Comparison of ENCODE assay signal across 9 cellular contexts in the genomic region with DNA sequence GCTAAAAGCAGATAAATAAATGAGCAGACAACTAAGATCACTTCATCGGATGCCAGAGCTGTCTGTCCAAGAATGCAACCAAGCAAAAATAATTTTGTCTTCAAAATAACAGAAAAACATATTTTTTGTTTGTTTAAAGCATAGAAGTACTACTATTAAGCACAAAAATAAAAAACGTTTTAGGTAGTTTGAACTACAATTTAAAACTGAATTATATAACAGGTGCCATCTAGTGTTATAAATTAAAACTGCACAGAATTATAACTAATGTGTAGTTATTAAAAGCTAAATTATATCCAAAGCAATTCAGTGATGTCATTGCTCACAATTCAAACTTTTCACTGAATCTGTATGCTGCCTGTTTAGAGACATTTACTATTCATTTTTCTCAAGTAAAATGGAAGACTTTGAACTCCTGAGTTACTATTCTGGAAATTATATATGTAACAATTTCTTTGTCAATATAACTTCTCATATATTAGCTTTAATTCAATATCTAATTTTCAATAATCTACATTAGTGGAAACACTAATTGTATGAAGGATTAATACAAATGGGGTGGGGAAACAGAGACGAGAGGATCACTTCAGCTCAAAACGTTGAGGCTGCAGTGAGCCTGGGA. TPM values are rescaled to one million over a fixed set of nuclear protein-coding genes. Genes with fewer than 3 reads are reported as not detected.
DNase-seq lines count a peak whose midpoint lies in the region; ATAC-seq and TF ChIP-seq lines count a peak whose summit lies in the region.
"Had no signal": no experiment of that assay in that cellular context is flagged by ENCODE, and none has a peak within 500 bp of the region (broad histone marks: within the 10 kb centered on the region; RNA-seq: fewer than 3 reads in every experiment).

No MANE protein-coding gene starts in this region.

- H3K9me3 ChIP-seq in adipocyte (ENCODE audit: control insufficient read depth, low read length) (no peaks in the 10 kb centered on the region), left lung (no peaks in the 10 kb centered on the region)

- ATAC-seq in left lung = peak; percentile 49
- no peak for ATAC-seq in HG03039 (IDR thresholded peaks at IDR 0.05; ENCODE audit: unreplicated experiment)
- no peak for ATAC-seq in sciatic nerve

- H3K4me1 ChIP-seq in adipocyte (ENCODE audit: control insufficient read depth, insufficient read depth, low read length) = peaks cover 11% of the 10 kb centered on the region
- peaks cover 0 to 17% of the 10 kb centered on the region in 2 donors for H3K4me1 ChIP-seq in left lung

- intact Hi-C loops in left lung (cut with DNase I) (loop anchor here in 1 of 2 donors (5.0 kb wide), 1 partner anchor 225 kb away; no protein-coding TSS in a partner anchor), sciatic nerve (cut with DNase I) (no loop called here)

- H3K4me3 ChIP-seq in AG10803 (ENCODE audit: low read length) (no peak overlapping the region), adipocyte (ENCODE audit: low read length) (no peak overlapping the region), left lung (no peak overlapping the region)

- peak overlapping the region in 1 of 2 donors; percentile 60 for H3K27ac ChIP-seq in left lung

- peak; percentile 55 for TF ChIP-seq CTCF in AG10803 (conservative IDR thresholded peaks at IDR 0.05; ENCODE audit: low read length)
- peak; percentile 37 to 48 for TF ChIP-seq CTCF in left lung (IDR thresholded peaks at IDR 0.05)

- DNase-seq in AG10803 (ENCODE audit: low read depth) (peak; percentile 24), HT-29 (ENCODE audit: low spot score) (peak; percentile 41), adipocyte (ENCODE audit: low read depth) (peak; percentile 73), left lung (no peak), sciatic nerve (ENCODE audit: low spot score) (no peak), GM19240 (ENCODE audit: insufficient read length, low spot score) (no peak)
- no peak for DNase-seq in activated CD4-positive, alpha-beta T cell treated with anti-CD3 and anti-CD28 coated beads for 4 hours

- H3K27me3 ChIP-seq in adipocyte (replicated peaks; ENCODE audit: control insufficient read depth, insufficient read depth, low read length) = no peaks in the 10 kb centered on the region
- no peaks in the 10 kb centered on the region for H3K27me3 ChIP-seq in left lung

- peaks cover 39% of the 10 kb centered on the region for H3K36me3 ChIP-seq in adipocyte (ENCODE audit: control insufficient read depth, insufficient read depth, low read length, severe bottlenecking)
- peaks cover 0 to 53% of the 10 kb centered on the region in 2 donors for H3K36me3 ChIP-seq in left lung

- H3K9ac ChIP-seq in adipocyte (ENCODE audit: low read length) = no peak overlapping the region

RNA-seq across cellular contexts. Expression of a gene that starts 29.5 kb away (rescaled TPM):
- total RNA-seq in HT-29 (2014; rRNA removed; shearing (Covaris generic)) = 6.9 and 7.3 TPM in 2 replicates
- total RNA-seq in left lung = 10 to 100 TPM; 12.0 to 20.9 TPM
- total RNA-seq in sciatic nerve = 20.0 TPM

RNA-seq across cellular contexts. Expression of a gene that starts 29.9 kb away (rescaled TPM):
- 19.1 and 19.9 TPM in 2 replicates for total RNA-seq in HT-29 (2014; rRNA removed; shearing (Covaris generic))
- total RNA-seq in left lung (10 to 100 TPM; 10.8 to 14.6 TPM), sciatic nerve (10.9 TPM)

RNA-seq across cellular contexts. Expression of a gene that starts 43.7 kb away (rescaled TPM):
- total RNA-seq in HT-29 (2014; rRNA removed; shearing (Covaris generic)) = not detected in 2 replicates
- total RNA-seq in left lung (not detected), sciatic nerve (0.36 TPM)
- total RNA-seq: H1 had no signal

Comparison
In these comparisons a context has a peak if more than half of its experiments do, and no peak if none do; other contexts are left out.
1. DNase-seq: peak in AG10803 (single experiment), HT-29 (single experiment) and adipocyte (single experiment); none in left lung (0 of 2), sciatic nerve (single experiment), activated CD4-positive, alpha-beta T cell treated with anti-CD3 and anti-CD28 coated beads for 4 hours (0 of 2) and GM19240 (single experiment).